ENCODE assay signal across 24 cellular contexts in the genomic region with DNA sequence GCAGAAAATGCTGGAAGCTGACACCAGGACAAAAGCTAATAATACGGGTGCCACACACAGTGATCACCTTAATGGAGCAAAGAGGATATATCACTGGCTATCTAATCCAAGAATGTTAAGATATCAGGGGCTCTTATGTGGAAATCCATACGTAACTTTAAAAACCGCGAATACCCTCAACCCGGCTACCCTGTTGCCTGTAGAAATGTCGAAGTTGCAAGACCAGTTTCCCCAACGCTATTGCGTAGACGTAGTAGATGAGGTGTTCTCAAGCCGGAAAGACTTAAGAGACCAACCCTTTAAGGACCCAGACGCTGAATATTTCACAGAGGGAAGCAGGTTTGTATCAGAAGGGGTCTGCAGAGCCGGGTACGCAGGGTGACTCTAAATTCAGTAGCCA. TPM values are rescaled to one million over a fixed set of nuclear protein-coding genes. Genes with fewer than 3 reads are reported as not detected.
"Had no signal": no experiment of that assay in that cellular context is flagged by ENCODE, and none has a peak within 500 bp of the region (broad histone marks: within the 10 kb centered on the region; RNA-seq: fewer than 3 reads in every experiment).

No MANE protein-coding gene starts in this region.

- H3K27me3 Mint-ChIP-seq: activated naive CD8-positive, alpha-beta T cell treated with anti-CD3 and anti-CD28 coated beads, Interleukin-2, amount 10 ng/mL, durations not matched to agents 7 days and 5 days had no signal

- H3K27me3 ChIP-seq: breast epithelium, colonic mucosa, sigmoid colon, thyroid gland had no signal

- H3K9me3 ChIP-seq: colonic mucosa, thyroid gland had no signal

- H3K27ac ChIP-seq: colonic mucosa, sigmoid colon, thyroid gland had no signal

- H3K4me3 ChIP-seq: breast epithelium, colonic mucosa, mucosa of descending colon, sigmoid colon, thyroid gland had no signal

- DNase-seq: activated CD4-positive, alpha-beta T cell treated with anti-CD3 and anti-CD28 coated beads for 4 hours; activated CD4-positive, alpha-beta T cell treated with anti-CD3 and anti-CD28 coated beads, Interleukin-2, amount 50 U/mL, for 48 hours; activated CD4-positive, CD25-positive, alpha-beta regulatory T cell; activated effector memory CD4-positive, alpha-beta T cell treated with Interleukin-2 at 50 U/mL for 16 hours; activated naive CD4-positive, alpha-beta T cell treated with anti-CD3 and anti-CD28 coated beads for 36 hours; activated naive CD8-positive, alpha-beta T cell treated with anti-CD3 and anti-CD28 coated beads, Interleukin-2, amount 10 ng/mL, durations not matched to agents 7 days and 5 days; activated T-cell treated with anti-CD3 and anti-CD28 coated beads, Interleukin-2, amount 50 U/mL, for 72 hours; amniotic stem cell; colonic mucosa; foreskin melanocyte; left ventricle myocardium superior; mesendoderm; mucosa of descending colon; nephron progenitor cell; sigmoid colon; stimulated activated CD4-positive, alpha-beta T cell treated with anti-CD3 and anti-CD28 coated beads, Interleukin-2, amount 100 ng/mL, for 48 hours; stimulated activated naive CD4-positive, alpha-beta T cell; T1000; thyroid gland had no signal

- H3K27ac Mint-ChIP-seq: activated naive CD4-positive, alpha-beta T cell treated with anti-CD3 and anti-CD28 coated beads for 36 hours; activated naive CD8-positive, alpha-beta T cell treated with anti-CD3 and anti-CD28 coated beads, Interleukin-2, amount 10 ng/mL, durations not matched to agents 7 days and 5 days; activated T-cell treated with anti-CD3 and anti-CD28 coated beads, Interleukin-2, amount 50 U/mL, for 72 hours; nephron progenitor cell; T-helper 1 cell treated with Interleukin-12 subunit alpha and Interleukin-12 subunit beta and Interleukin-4 antibody, amounts not matched to agents 30 μg/mL and 1 μg/mL, for 36 hours had no signal

- H3K4me1 ChIP-seq: colonic mucosa, sigmoid colon, thyroid gland had no signal

- H3K36me3 ChIP-seq: colonic mucosa, thyroid gland had no signal

- H3K4me3 Mint-ChIP-seq: activated naive CD4-positive, alpha-beta T cell treated with anti-CD3 and anti-CD28 coated beads for 36 hours; activated naive CD8-positive, alpha-beta T cell treated with anti-CD3 and anti-CD28 coated beads, Interleukin-2, amount 10 ng/mL, durations not matched to agents 7 days and 5 days; activated T-cell treated with anti-CD3 and anti-CD28 coated beads, Interleukin-2, amount 50 U/mL, for 72 hours; nephron progenitor cell; T-helper 1 cell treated with Interleukin-12 subunit alpha and Interleukin-12 subunit beta and Interleukin-4 antibody, amounts not matched to agents 30 μg/mL and 1 μg/mL, for 36 hours had no signal

- ATAC-seq: activated T-cell treated with anti-CD3 and anti-CD28 coated beads, Interleukin-2, amount 50 U/mL, for 72 hours; left ventricle myocardium superior; mucosa of descending colon had no signal

RNA-seq across cellular contexts. Expression of a gene that starts 55.3 kb away (rescaled TPM):
- total RNA-seq: activated naive CD4-positive, alpha-beta T cell treated with anti-CD3 and anti-CD28 coated beads for 36 hours; activated naive CD8-positive, alpha-beta T cell treated with anti-CD3 and anti-CD28 coated beads, Interleukin-2, amount 10 ng/mL, durations not matched to agents 7 days and 5 days; activated T-cell treated with anti-CD3 and anti-CD28 coated beads, Interleukin-2, amount 50 U/mL, for 72 hours; breast epithelium; colonic mucosa; fibroblast of lung; left ventricle myocardium superior; mucosa of descending colon; omental fat pad; sigmoid colon; subcutaneous adipose tissue; thyroid gland had no signal
- polyA plus RNA-seq: fibroblast of lung, sigmoid colon had no signal
